In the genomic region with DNA sequence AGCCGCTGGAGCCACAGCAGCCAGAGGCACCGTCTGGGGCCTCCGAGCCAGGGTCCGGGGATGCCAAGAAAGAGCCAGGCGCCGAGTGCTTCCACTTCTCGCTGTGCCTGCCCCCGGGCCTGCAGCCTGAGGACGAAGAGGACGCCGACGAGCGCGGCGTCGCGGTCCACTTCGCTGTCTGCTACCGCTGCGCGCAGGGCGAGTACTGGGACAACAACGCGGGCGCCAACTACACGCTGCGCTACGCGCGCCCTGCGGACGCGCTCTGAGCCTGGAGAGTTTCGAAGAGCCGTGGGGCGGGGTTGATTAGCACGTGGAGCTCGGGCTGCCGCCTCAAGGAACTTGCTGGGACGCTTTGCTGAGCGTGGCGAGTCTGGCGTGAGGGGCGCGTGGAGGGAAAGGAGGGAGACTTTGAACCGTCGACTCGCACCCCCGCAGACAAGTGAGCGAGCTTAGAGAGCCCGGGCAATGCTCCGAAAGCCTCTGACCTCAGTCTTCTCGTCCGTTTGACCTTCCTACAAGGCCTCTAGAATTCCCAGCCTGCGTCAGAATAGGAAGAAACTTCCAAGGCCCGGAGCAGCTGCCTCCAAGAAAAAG, we compare ENCODE assay signal across 9 cellular contexts. TPM values are rescaled to one million over a fixed set of nuclear protein-coding genes. Genes with fewer than 3 reads are reported as not detected.
DNase-seq lines count a peak whose midpoint lies in the region; ATAC-seq, FAIRE-seq and TF ChIP-seq lines count a peak whose summit lies in the region.
"Had no signal": no experiment of that assay in that cellular context is flagged by ENCODE, and none has a peak within 500 bp of the region (broad histone marks: within the 10 kb centered on the region; RNA-seq: fewer than 3 reads in every experiment).

No MANE protein-coding gene starts in this region.

- ATAC-seq in left ventricle myocardium superior = no peak
- no peak for ATAC-seq in pancreas
- no peak for ATAC-seq in GM18519 (IDR thresholded peaks at IDR 0.05; ENCODE audit: low FRiP score, unreplicated experiment)
- ATAC-seq in HG02678 (IDR thresholded peaks at IDR 0.05; ENCODE audit: unreplicated experiment) = no peak

- H3K27ac ChIP-seq in BLaER1 treated with 17β-estradiol and CSF1 and Interleukin-3, amounts not matched to agents 10 nM and 100 nM = no peak overlapping the region
- H3K27ac ChIP-seq in Peyer's patch = no peak overlapping the region
- H3K27ac ChIP-seq in pancreas = no peak overlapping the region
- no peak overlapping the region for H3K27ac ChIP-seq in Karpas-422 (ENCODE audit: low read length)

- peaks cover 36 to 76% (median 66%) of the 10 kb centered on the region in 11 experiments for H3K27me3 ChIP-seq in BLaER1 treated with 17β-estradiol and CSF1 and Interleukin-3, amounts not matched to agents 10 nM and 100 nM
- H3K27me3 ChIP-seq in Peyer's patch = no peaks in the 10 kb centered on the region
- peaks cover 0 to 4% (median 0%) of the 10 kb centered on the region in 4 donors for H3K27me3 ChIP-seq in pancreas
- H3K27me3 ChIP-seq in Karpas-422 (ENCODE audit: low read length) = no peaks in the 10 kb centered on the region

- 12 to 17% methylated on average over 53 to 56 of the region's 56 CpGs for WGBS in pancreas, 2 donors

- H3K4me3 ChIP-seq in BLaER1 treated with 17β-estradiol and CSF1 and Interleukin-3, amounts not matched to agents 10 nM and 100 nM = peak overlapping the region; percentile 66 to 79 (median 70); a peak in 17 of 20 replicates
- H3K4me3 ChIP-seq in Peyer's patch (peak overlapping the region in 3 of 4 donors; percentile 48 to 68 (median 64)), pancreas (peak overlapping the region in 3 of 4 donors; percentile 41 to 57 (median 42)), Karpas-422 (ENCODE audit: low read length) (no peak overlapping the region)

- H3K4me1 ChIP-seq in BLaER1 treated with 17β-estradiol and CSF1 and Interleukin-3, amounts not matched to agents 10 nM and 100 nM = peaks cover 28 to 44% (median 36%) of the 10 kb centered on the region in 10 experiments
- peaks cover 0 to 16% (median 5%) of the 10 kb centered on the region in 4 donors for H3K4me1 ChIP-seq in Peyer's patch
- H3K4me1 ChIP-seq in pancreas = peaks cover 0 to 3% (median 0%) of the 10 kb centered on the region in 3 donors
- peaks cover 1% of the 10 kb centered on the region for H3K4me1 ChIP-seq in Karpas-422 (ENCODE audit: low read length)

- peak overlapping the region; percentile 88 to 99 (median 99); a peak in 20 of 22 replicates for H3K4me2 ChIP-seq in BLaER1 treated with 17β-estradiol and CSF1 and Interleukin-3, amounts not matched to agents 10 nM and 100 nM
- no peak overlapping the region for H3K4me2 ChIP-seq in Karpas-422 (ENCODE audit: low read depth, low read length, poor library complexity, severe bottlenecking)

- intact Hi-C loops in left ventricle myocardium superior (cut with micrococcal nuclease) = no loop called here
- intact Hi-C loops in pancreas (cut with DNase I) = no loop called here

- TF ChIP-seq POLR2A in Peyer's patch (IDR thresholded peaks at IDR 0.05) = no peak

- H3K36me3 ChIP-seq in BLaER1 treated with 17β-estradiol and CSF1 and Interleukin-3, amounts not matched to agents 10 nM and 100 nM = no peaks in the 10 kb centered on the region
- H3K36me3 ChIP-seq in Peyer's patch (no peaks in the 10 kb centered on the region), pancreas (no peaks in the 10 kb centered on the region), Karpas-422 (ENCODE audit: insufficient read depth, low read length) (no peaks in the 10 kb centered on the region)

- no peaks in the 10 kb centered on the region for H3K9me2 ChIP-seq in Karpas-422 (replicated peaks; ENCODE audit: insufficient read depth, low read length)

- DNase-seq in Peyer's patch = no peak
- DNase-seq in left ventricle myocardium superior = peak; percentile 44
- no peak for DNase-seq in pancreas
- DNase-seq in Karpas-422 = no peak
- DNase-seq in SHP77 (lab: John Stamatoyannopoulos, UW) = no peak

- H3K9me3 ChIP-seq in BLaER1 treated with 17β-estradiol and CSF1 and Interleukin-3, amounts not matched to agents 10 nM and 100 nM (replicated peaks in 1 of 11) = peaks cover 0 to 8% (median 0%) of the 10 kb centered on the region in 11 experiments; a peak in 2 of 22 replicates
- H3K9me3 ChIP-seq in Peyer's patch (no peaks in the 10 kb centered on the region), pancreas (no peaks in the 10 kb centered on the region), Karpas-422 (ENCODE audit: low read length) (no peaks in the 10 kb centered on the region)
- H3K9me3 ChIP-seq: mucosa of descending colon had no signal

- FAIRE-seq in pancreas (lab: Jason Lieb, UNC) = no peak

- H4K20me1 ChIP-seq in BLaER1 treated with 17β-estradiol and CSF1 and Interleukin-3, amounts not matched to agents 10 nM and 100 nM = peaks cover 0 to 25% (median 11%) of the 10 kb centered on the region in 11 experiments; a peak in 15 of 22 replicates
- H4K20me1 ChIP-seq in Karpas-422 (ENCODE audit: insufficient read depth, low read depth, low read length) = no peaks in the 10 kb centered on the region; the same call in 1 of the 2 replicates

- no peaks in the 10 kb centered on the region for H3K79me2 ChIP-seq in Karpas-422 (ENCODE audit: low read length)

- no peak for TF ChIP-seq CTCF in Peyer's patch (IDR thresholded peaks at IDR 0.05)
- TF ChIP-seq CTCF in pancreas (IDR thresholded peaks at IDR 0.05) = no peak

- H2AFZ ChIP-seq in Karpas-422 (ENCODE audit: low read length) = no peak overlapping the region

- peak overlapping the region in 1 of 11 experiments; percentile 90; a peak in 1 of 22 replicates for H3K9ac ChIP-seq in BLaER1 treated with 17β-estradiol and CSF1 and Interleukin-3, amounts not matched to agents 10 nM and 100 nM
- no peak overlapping the region for H3K9ac ChIP-seq in Karpas-422 (ENCODE audit: low read length)

RNA-seq across cellular contexts. Expression of a gene that starts 1.3 kb away (rescaled TPM):
- 1 to 10 TPM in 1 of 4 donors, under 1 TPM in 1, not detected in 2; 0.35 to 1.7 TPM for total RNA-seq in Peyer's patch
- 13.9 TPM for total RNA-seq in left ventricle myocardium superior
- total RNA-seq in pancreas = under 1 TPM in 4 of 6 donors, not detected in 2; 0.04 to 0.24 (median 0.07) TPM
- polyA plus RNA-seq in pancreas = under 1 TPM; 0.08 to 0.09 TPM
- total RNA-seq in Karpas-422 (2014; rRNA removed; shearing (Covaris generic); ENCODE audit: low replicate concordance) = not detected in 2 replicates
